Comparison of ENCODE assay signal across 11 cellular contexts in the genomic region with DNA sequence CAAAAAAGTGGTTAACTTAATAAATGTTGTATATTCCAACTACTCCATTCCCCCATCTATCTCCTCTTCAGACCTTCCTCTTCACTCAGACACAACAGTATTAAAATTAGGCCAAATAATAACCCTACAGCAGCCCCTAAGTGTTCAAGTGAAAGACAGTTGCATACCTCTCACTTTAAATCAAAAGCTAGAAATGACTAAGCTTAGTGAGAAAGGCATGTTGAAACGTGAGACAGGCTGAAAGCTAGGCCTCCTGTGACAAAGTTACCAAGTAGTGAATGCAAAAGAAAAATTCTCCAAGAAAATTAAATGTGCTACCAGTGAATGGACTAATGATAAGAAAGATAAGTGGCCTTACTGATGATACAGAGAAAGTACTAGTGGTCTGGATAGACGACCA.
DNase-seq lines count a peak whose midpoint lies in the region; ATAC-seq and TF ChIP-seq lines count a peak whose summit lies in the region.
"Had no signal": no experiment of that assay in that cellular context is flagged by ENCODE, and none has a peak within 500 bp of the region (broad histone marks: within the 10 kb centered on the region; RNA-seq: fewer than 3 reads in every experiment).

No MANE protein-coding gene starts in this region.

- H3K27me3 ChIP-seq in stomach = no peaks in the 10 kb centered on the region
- H3K27me3 ChIP-seq: cardiac muscle cell had no signal

- WGBS in stomach, 5 donors = 44 to 56% (median 54%) methylated on average over 2 of the region's 2 CpGs

- H3K36me3 ChIP-seq in stomach = peaks cover 6 to 77% (median 47%) of the 10 kb centered on the region in 4 donors
- H3K36me3 ChIP-seq: cardiac muscle cell had no signal

- TF ChIP-seq POLR2A in stomach (IDR thresholded peaks at IDR 0.05) (no peak), erythroblast (IDR thresholded peaks at IDR 0.05; ENCODE audit: low read length) (no peak)

- H3K27ac ChIP-seq in stomach = no peak overlapping the region
- H3K27ac ChIP-seq: cardiac muscle cell had no signal

- TF ChIP-seq CTCF in foreskin fibroblast (IDR thresholded peaks at IDR 0.05; ENCODE audit: low read depth, low read length) (no peak), stomach (IDR thresholded peaks at IDR 0.05) (no peak)

- DNase-seq in foreskin fibroblast (peak; percentile 20 to 59), OCI-M2 (lab: John Stamatoyannopoulos, UW; ENCODE audit: unreplicated experiment) (no peak), stomach (no peak), erythroblast (lab: John Stamatoyannopoulos, UW) (no peak)
- DNase-seq in stimulated activated CD4-positive, alpha-beta T cell treated with anti-CD3 and anti-CD28 coated beads, Interleukin-1b, Interleukin-23, amount 100 ng/mL, for 48 hours = no peak
- DNase-seq: KG1; stimulated activated CD4-positive, alpha-beta T cell treated with anti-CD3 and anti-CD28 coated beads, Interleukin-2, amount 100 ng/mL, for 48 hours had no signal

- no peak for TF ChIP-seq EP300 in stomach (IDR thresholded peaks at IDR 0.05)

- intact Hi-C loops in stomach (cut with DNase I; ENCODE audit: low total_unique reads) = no loop called here

- H3K9me3 ChIP-seq in stomach = no peaks in the 10 kb centered on the region

- peak; percentile 84 for ATAC-seq in GM18520 (IDR thresholded peaks at IDR 0.05; ENCODE audit: unreplicated experiment)
- peak; percentile 86 for ATAC-seq in GM21576 (IDR thresholded peaks at IDR 0.05; ENCODE audit: unreplicated experiment)
- peak; percentile 76 for ATAC-seq in HG03520 (IDR thresholded peaks at IDR 0.05; ENCODE audit: unreplicated experiment)

- H3K4me1 ChIP-seq in stomach = no peaks in the 10 kb centered on the region

- H3K4me3 ChIP-seq in foreskin fibroblast (ENCODE audit: low read depth in 1 of 2, low read length in 2 of 2) (no peak overlapping the region), stomach (no peak overlapping the region)
- H3K4me3 ChIP-seq: cardiac muscle cell had no signal

Comparison
In these comparisons a context has a peak if more than half of its experiments do, and no peak if none do; other contexts are left out.
1. DNase-seq: peak in foreskin fibroblast (2 of 2); none in OCI-M2 (single experiment), stomach (single experiment), stimulated activated CD4-positive, alpha-beta T cell treated with anti-CD3 and anti-CD28 coated beads, Interleukin-1b, Interleukin-23, amount 100 ng/mL, for 48 hours (single experiment) and erythroblast (0 of 2).
2. Peak in every context shown above with its lines, with median percentiles within 50 percentile points of each other: ATAC-seq.